ENCODE assay signal across 19 cellular contexts in genomic region chr3:55473788-55474187, GRCh38. TPM values are rescaled to one million over a fixed set of nuclear protein-coding genes. Genes with fewer than 3 reads are reported as not detected.
DNase-seq lines count a peak whose midpoint lies in the region; ATAC-seq and TF ChIP-seq lines count a peak whose summit lies in the region.
"Had no signal": no experiment of that assay in that cellular context is flagged by ENCODE, and none has a peak within 500 bp of the region (broad histone marks: within the 10 kb centered on the region; RNA-seq: fewer than 3 reads in every experiment).

No MANE protein-coding gene starts in this region.

- DNase-seq in dorsolateral prefrontal cortex (no peak), progenitor cell of endocrine pancreas (ENCODE audit: low spot score, unreplicated experiment) (no peak), Right ventricle myocardium superior (no peak), C1 segment of cervical spinal cord (lab: John Stamatoyannopoulos, UW) (no peak)
- no peak for DNase-seq in effector CD8-positive, alpha-beta T cell (lab: John Stamatoyannopoulos, UW)
- DNase-seq: COR-L47, DMS 273 treated with DMSO at 0.1 percent for 48 hours, GDM1, GOT3, NCI-H1105, NCI-H2081, NCI-H2171 treated with DMSO at 0.1 percent for 48 hours, NCI-H446 treated with DMSO at 0.1 percent for 48 hours had no signal

- H3K27me3 ChIP-seq in HUES48 (ENCODE audit: control insufficient read depth, insufficient read depth, low read length) = peaks cover 32% of the 10 kb centered on the region
- H3K27me3 ChIP-seq in dorsolateral prefrontal cortex = peaks cover 0 to 21% (median 0%) of the 10 kb centered on the region in 45 donors
- H3K27me3 ChIP-seq in iPS-15b (ENCODE audit: control insufficient read depth, insufficient read depth, low read length) = peaks cover 55% of the 10 kb centered on the region
- H3K27me3 ChIP-seq: SJSA1 had no signal

- peaks cover 4% of the 10 kb centered on the region; the same call in 1 of the 2 replicates for H3K4me1 ChIP-seq in HUES48 (ENCODE audit: control insufficient read depth, insufficient read depth, low read length)
- peaks cover 2% of the 10 kb centered on the region for H3K4me1 ChIP-seq in iPS-15b (ENCODE audit: control insufficient read depth, insufficient read depth, low read length)

- no peak overlapping the region for H3K27ac ChIP-seq in HUES48 (ENCODE audit: low read depth, low read length)
- H3K27ac ChIP-seq in dorsolateral prefrontal cortex = no peak overlapping the region
- H3K27ac ChIP-seq: SJSA1 had no signal

- H3K4me3 ChIP-seq in HUES48 (ENCODE audit: low read depth, low read length) (peak overlapping the region; percentile 48; the same call in 1 of the 2 replicates), dorsolateral prefrontal cortex (peak overlapping the region in 51 of 59 donors; percentile 3 to 62 (median 45)), iPS-15b (ENCODE audit: low read depth, low read length) (peak overlapping the region; percentile 58)
- H3K4me3 ChIP-seq: K562, SJSA1 had no signal

- H3K9me3 ChIP-seq in HUES48 (ENCODE audit: control insufficient read depth, insufficient read depth, low read length) = no peaks in the 10 kb centered on the region
- H3K9me3 ChIP-seq in iPS-15b (ENCODE audit: control insufficient read depth, insufficient read depth, low read length) = no peaks in the 10 kb centered on the region
- H3K9me3 ChIP-seq: SJSA1 had no signal

- H3K9ac ChIP-seq in HUES48 (ENCODE audit: low read depth, low read length) (no peak overlapping the region), iPS-15b (ENCODE audit: low read depth, low read length) (no peak overlapping the region)

- ATAC-seq in Right ventricle myocardium superior (ENCODE audit: poor library complexity) (no peak), GM19035 (IDR thresholded peaks at IDR 0.05; ENCODE audit: unreplicated experiment) (no peak)
- ATAC-seq: K562, Panc1 had no signal

- peaks cover 2% of the 10 kb centered on the region for H3K36me3 Mint-ChIP-seq in progenitor cell of endocrine pancreas (ENCODE audit: insufficient read depth)

- H3K27me3 Mint-ChIP-seq in progenitor cell of endocrine pancreas = peaks cover 52% of the 10 kb centered on the region

- intact Hi-C loops in dorsolateral prefrontal cortex (cut with DNase I) (no loop called here), Right ventricle myocardium superior (cut with DNase I) (no loop called here)

- TF ChIP-seq CTCF in dorsolateral prefrontal cortex (IDR thresholded peaks at IDR 0.05 in 54 of 56, conservative IDR thresholded peaks at IDR 0.05 in 2 of 56; ENCODE audit: low read depth in 1 of 56, partially characterized antibody in 56 of 56) = no peak
- TF ChIP-seq CTCF in progenitor cell of endocrine pancreas (IDR thresholded peaks at IDR 0.05; ENCODE audit: unreplicated experiment) = no peak

- H3K4me1 Mint-ChIP-seq in progenitor cell of endocrine pancreas (ENCODE audit: low read depth) = peaks cover 16% of the 10 kb centered on the region

- H3K4me3 Mint-ChIP-seq in progenitor cell of endocrine pancreas (ENCODE audit: low read depth) = peak overlapping the region; percentile 54

- H3K36me3 ChIP-seq in HUES48 (ENCODE audit: control insufficient read depth, insufficient read depth, low read length) = peaks cover 10% of the 10 kb centered on the region; the same call in 1 of the 2 replicates
- H3K36me3 ChIP-seq in iPS-15b (ENCODE audit: control insufficient read depth, insufficient read depth, low read length) = peaks cover 5% of the 10 kb centered on the region

- no peak overlapping the region for H3K27ac Mint-ChIP-seq in progenitor cell of endocrine pancreas

- no peaks in the 10 kb centered on the region for H3K9me3 Mint-ChIP-seq in progenitor cell of endocrine pancreas (ENCODE audit: low read depth)

RNA-seq across cellular contexts. Expression of gene WNT5A, which starts 13.3 kb away (rescaled TPM):
- total RNA-seq in dorsolateral prefrontal cortex (10 to 100 TPM in 13 of 120 experiments, 1 to 10 TPM in 107; 3.3 to 13.3 (median 7.1) TPM), progenitor cell of endocrine pancreas (5.5 and 13.8 TPM in 2 replicates), Right ventricle myocardium superior (6.7 TPM)
